ENCODE assay signal across 27 cellular contexts in genomic region chr2:231920795-231921194, GRCh38. TPM values are rescaled to one million over a fixed set of nuclear protein-coding genes. Genes with fewer than 3 reads are reported as not detected.
"Had no signal": no experiment of that assay in that cellular context is flagged by ENCODE, and none has a peak within 500 bp of the region (broad histone marks: within the 10 kb centered on the region; RNA-seq: fewer than 3 reads in every experiment).

No MANE protein-coding gene starts in this region.

- H3K4me1 Mint-ChIP-seq: mesothelial cell of epicardium had no signal

- H3K4me3 ChIP-seq: lower lobe of right lung, pancreas, prostate gland, sigmoid colon, spleen, suprapubic skin, thoracic aorta, tibial artery, upper lobe of right lung had no signal

- DNase-seq: hippocampal formation; mesendoderm; naive B cell; natural killer cell; nephron progenitor cell; retina; sigmoid colon; small intestine; stimulated activated CD4-positive, alpha-beta T cell treated with anti-CD3 and anti-CD28 coated beads, Interleukin-4, amount 100 ng/mL, for 24 hours; stimulated activated naive CD4-positive, alpha-beta T cell; trophoblast cell had no signal

- H3K4me3 Mint-ChIP-seq: mesothelial cell of epicardium; naive B cell; natural killer cell; nephron progenitor cell; stimulated activated effector memory CD8-positive, alpha-beta T cell treated with anti-CD3 and anti-CD28 coated beads, Interleukin-12 subunit alpha, Interleukin-12 subunit beta, amount 100 ng/mL, for 72 hours; stimulated activated naive CD8-positive, alpha-beta T cell treated with anti-CD3 and anti-CD28 coated beads, Interleukin-15, Interleukin-2, amounts not matched to agents 100 ng/mL and 50 ng/mL, for 24 hours had no signal

- H3K9me3 Mint-ChIP-seq: mesothelial cell of epicardium; naive B cell; natural killer cell; nephron progenitor cell; stimulated activated effector memory CD8-positive, alpha-beta T cell treated with anti-CD3 and anti-CD28 coated beads, Interleukin-12 subunit alpha, Interleukin-12 subunit beta, amount 100 ng/mL, for 72 hours; stimulated activated naive CD8-positive, alpha-beta T cell treated with anti-CD3 and anti-CD28 coated beads, Interleukin-15, Interleukin-2, amounts not matched to agents 100 ng/mL and 50 ng/mL, for 24 hours had no signal

- H3K9me3 ChIP-seq: lower lobe of right lung, pancreas, prostate gland, sigmoid colon, spleen, suprapubic skin, thoracic aorta, tibial artery, upper lobe of right lung had no signal

- H3K27ac ChIP-seq: lower lobe of right lung, pancreas, prostate gland, sigmoid colon, spleen, suprapubic skin, thoracic aorta, tibial artery, upper lobe of right lung had no signal

- H3K27ac Mint-ChIP-seq: mesothelial cell of epicardium; naive B cell; natural killer cell; nephron progenitor cell; stimulated activated effector memory CD8-positive, alpha-beta T cell treated with anti-CD3 and anti-CD28 coated beads, Interleukin-12 subunit alpha, Interleukin-12 subunit beta, amount 100 ng/mL, for 72 hours; stimulated activated naive CD8-positive, alpha-beta T cell treated with anti-CD3 and anti-CD28 coated beads, Interleukin-15, Interleukin-2, amounts not matched to agents 100 ng/mL and 50 ng/mL, for 24 hours had no signal

- H3K36me3 ChIP-seq: lower lobe of right lung, pancreas, prostate gland, sigmoid colon, spleen, suprapubic skin, thoracic aorta, tibial artery, upper lobe of right lung had no signal

- H3K36me3 Mint-ChIP-seq: mesothelial cell of epicardium; naive B cell; natural killer cell; stimulated activated effector memory CD8-positive, alpha-beta T cell treated with anti-CD3 and anti-CD28 coated beads, Interleukin-12 subunit alpha, Interleukin-12 subunit beta, amount 100 ng/mL, for 72 hours had no signal

RNA-seq across cellular contexts. Expression of gene NPPC, which starts 5.4 kb away (rescaled TPM):
- total RNA-seq: kidney epithelial cell, left lobe of liver, lower lobe of right lung, mononuclear cell, natural killer cell, omental fat pad, pancreas, suprapubic skin, thoracic aorta, upper lobe of right lung had no signal
- polyA plus RNA-seq: liver had no signal
